ENCODE assay signal across 14 cellular contexts in the genomic region with DNA sequence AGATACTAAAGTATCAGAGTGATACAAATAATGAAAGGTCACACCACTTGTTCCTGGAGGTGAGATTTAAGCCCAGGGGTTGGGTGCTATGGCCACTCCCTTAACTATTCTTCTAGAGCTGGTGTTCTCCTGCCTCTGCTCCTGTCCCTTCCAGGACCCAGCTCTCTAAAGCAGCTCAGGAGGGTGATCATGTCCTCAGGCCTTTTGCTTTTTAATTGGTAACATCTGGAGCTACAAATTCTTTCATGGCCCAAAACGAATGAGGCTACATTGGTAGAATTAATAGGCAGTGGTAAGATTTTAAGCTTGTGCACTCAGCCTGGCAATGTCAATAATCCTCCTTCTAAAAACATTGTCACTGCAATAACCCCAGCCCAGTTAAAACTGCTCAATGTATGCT.
"Had no signal": no experiment of that assay in that cellular context is flagged by ENCODE, and none has a peak within 500 bp of the region (broad histone marks: within the 10 kb centered on the region; RNA-seq: fewer than 3 reads in every experiment).

No MANE protein-coding gene starts in this region.

- H3K36me3 ChIP-seq: breast epithelium, gastrocnemius medialis, lower lobe of right lung, upper lobe of right lung had no signal

- H3K4me1 ChIP-seq: breast epithelium, gastrocnemius medialis, lower lobe of right lung, upper lobe of right lung had no signal

- H3K9me3 ChIP-seq: breast epithelium, gastrocnemius medialis, lower lobe of right lung, upper lobe of right lung had no signal

- DNase-seq: activated B cell treated with CpG ODN at 0.5 μM for 24 hours; activated CD4-positive, alpha-beta memory T cell treated with anti-CD3 and anti-CD28 coated beads, Interleukin-2, amount 10 ng/mL, durations not matched to agents 7 days and 5 days; activated CD4-positive, alpha-beta T cell treated with anti-CD3 and anti-CD28 coated beads for 48 hours; activated CD8-positive, alpha-beta memory T cell treated with anti-CD3 and anti-CD28 coated beads, Interleukin-2, amount 10 ng/mL, durations not matched to agents 7 days and 5 days; activated naive CD4-positive, alpha-beta T cell treated with Interleukin-2 at 50 U/mL for 16 hours; effector CD4-positive, alpha-beta T cell; gastrocnemius medialis; head of caudate nucleus; lower lobe of right lung; stimulated activated CD8-positive, alpha-beta memory T cell treated with anti-CD3 and anti-CD28 coated beads, Interleukin-4, amount 100 ng/mL, for 48 hours; stimulated activated naive CD4-positive, alpha-beta T cell; upper lobe of right lung had no signal

- H3K27me3 ChIP-seq: breast epithelium, gastrocnemius medialis, upper lobe of right lung had no signal

- H3K27ac ChIP-seq: breast epithelium, coronary artery, gastrocnemius medialis, lower lobe of right lung, upper lobe of right lung had no signal

- H3K4me3 ChIP-seq: breast epithelium, coronary artery, gastrocnemius medialis, lower lobe of right lung, upper lobe of right lung had no signal
